ENCODE assay signal across 20 cellular contexts in genomic region chrX:27251369-27251768, GRCh38.
DNase-seq lines count a peak whose midpoint lies in the region; ATAC-seq, FAIRE-seq and TF ChIP-seq lines count a peak whose summit lies in the region.
"Had no signal": no experiment of that assay in that cellular context is flagged by ENCODE, and none has a peak within 500 bp of the region (broad histone marks: within the 10 kb centered on the region; RNA-seq: fewer than 3 reads in every experiment).

No MANE protein-coding gene starts in this region.

- H2AFZ ChIP-seq in GM23338 = no peak overlapping the region

- H3K27me3 ChIP-seq in GM23338 (ENCODE audit: insufficient read depth) (no peaks in the 10 kb centered on the region), endodermal cell (ENCODE audit: control insufficient read depth, insufficient read depth, low read length, poor library complexity, severe bottlenecking) (no peaks in the 10 kb centered on the region)
- H3K27me3 ChIP-seq: BE2C had no signal

- TF ChIP-seq CTCF in D721Med (IDR thresholded peaks at IDR 0.05; ENCODE audit: insufficient read depth, missing control alignments) = no peak
- 0 out of 4 replicates have a peak, but pooled peaks of 1 of the 2 experiments have one; percentile 18 for TF ChIP-seq CTCF in GM23338 (conservative IDR thresholded peaks at IDR 0.05; ENCODE audit: low read depth in 2 of 2)
- TF ChIP-seq CTCF in endodermal cell (conservative IDR thresholded peaks at IDR 0.05) = peak; percentile 29

- no peaks in the 10 kb centered on the region for H3K79me2 ChIP-seq in GM23338 (replicated peaks; ENCODE audit: insufficient read depth)

- intact Hi-C loops in activated naive CD4-positive, alpha-beta T cell treated with anti-CD3 and anti-CD28 coated beads for 36 hours (cut with micrococcal nuclease) = no loop called here

- H3F3A ChIP-seq in GM23338 (replicated peaks; ENCODE audit: low read depth) = no peaks in the 10 kb centered on the region

- H3K27ac Mint-ChIP-seq in GM23338 = no peak overlapping the region
- H3K27ac Mint-ChIP-seq in endodermal cell = no peak overlapping the region
- no peak overlapping the region for H3K27ac Mint-ChIP-seq in activated naive CD4-positive, alpha-beta T cell treated with anti-CD3 and anti-CD28 coated beads for 36 hours
- H3K27ac Mint-ChIP-seq: CD4-positive, alpha-beta memory T cell had no signal

- no peaks in the 10 kb centered on the region for H3K9me2 ChIP-seq in GM23338 (ENCODE audit: insufficient read depth)

- no peaks in the 10 kb centered on the region for H4K20me1 ChIP-seq in GM23338 (replicated peaks; ENCODE audit: insufficient read depth)

- H3K9me3 ChIP-seq in endodermal cell (ENCODE audit: control insufficient read depth, low read length) = no peaks in the 10 kb centered on the region
- H3K9me3 ChIP-seq: A549, BE2C had no signal

- H3K4me1 ChIP-seq in GM23338 (ENCODE audit: insufficient read depth) = no peaks in the 10 kb centered on the region
- H3K4me1 ChIP-seq in endodermal cell (ENCODE audit: control insufficient read depth, insufficient read depth, low read length) = no peaks in the 10 kb centered on the region
- H3K4me1 ChIP-seq: A549, BE2C had no signal

- H3K4me1 Mint-ChIP-seq in GM23338 (no peaks in the 10 kb centered on the region), endodermal cell (no peaks in the 10 kb centered on the region)
- H3K4me1 Mint-ChIP-seq in activated naive CD4-positive, alpha-beta T cell treated with anti-CD3 and anti-CD28 coated beads for 36 hours (ENCODE audit: low read depth) = no peaks in the 10 kb centered on the region
- H3K4me1 Mint-ChIP-seq: CD4-positive, alpha-beta memory T cell had no signal

- no peaks in the 10 kb centered on the region for H3K36me3 ChIP-seq in GM23338 (ENCODE audit: insufficient read depth)
- no peaks in the 10 kb centered on the region for H3K36me3 ChIP-seq in endodermal cell (ENCODE audit: control insufficient read depth, insufficient read depth, low read length)
- H3K36me3 ChIP-seq: BE2C had no signal

- H3K4me3 Mint-ChIP-seq in GM23338 = no peak overlapping the region
- no peak overlapping the region for H3K4me3 Mint-ChIP-seq in endodermal cell
- no peak overlapping the region for H3K4me3 Mint-ChIP-seq in activated naive CD4-positive, alpha-beta T cell treated with anti-CD3 and anti-CD28 coated beads for 36 hours
- H3K4me3 Mint-ChIP-seq: CD4-positive, alpha-beta memory T cell had no signal

- H3K9me3 Mint-ChIP-seq in GM23338 (no peaks in the 10 kb centered on the region), endodermal cell (peaks cover 16% of the 10 kb centered on the region)
- H3K9me3 Mint-ChIP-seq in activated naive CD4-positive, alpha-beta T cell treated with anti-CD3 and anti-CD28 coated beads for 36 hours = no peaks in the 10 kb centered on the region

- FAIRE-seq in D721Med (lab: Jason Lieb, UNC) = peak; percentile 25
- FAIRE-seq: A549, G401.6, GM12891, HTR-8/SVneo had no signal

- no peak overlapping the region for H3K9ac ChIP-seq in endodermal cell (ENCODE audit: extremely low read depth, low read length, poor library complexity, severe bottlenecking)

- H3K36me3 Mint-ChIP-seq in GM23338 (ENCODE audit: low read depth) (no peaks in the 10 kb centered on the region), endodermal cell (ENCODE audit: low read depth) (no peaks in the 10 kb centered on the region)
- H3K36me3 Mint-ChIP-seq in activated naive CD4-positive, alpha-beta T cell treated with anti-CD3 and anti-CD28 coated beads for 36 hours (ENCODE audit: low read depth) = no peaks in the 10 kb centered on the region
- H3K36me3 Mint-ChIP-seq: CD4-positive, alpha-beta memory T cell had no signal

- 75% methylated on average over 2 of the region's 3 CpGs; no CpG with 5 or more reads in 1 of the 2 experiments for WGBS in endodermal cell (ENCODE audit: insufficient coverage in 1 of 2, insufficient read length in 1 of 2), 2 experiments

- H3K27ac ChIP-seq in GM23338 (ENCODE audit: low read depth) (no peak overlapping the region), endodermal cell (ENCODE audit: low read depth, low read length) (no peak overlapping the region)
- H3K27ac ChIP-seq: A549, C4-2B had no signal

- no peak overlapping the region for H3K4me2 ChIP-seq in GM23338
- H3K4me2 ChIP-seq: A549 had no signal

- CTCF ChIA-PET in activated naive CD4-positive, alpha-beta T cell treated with anti-CD3 and anti-CD28 coated beads for 36 hours (lab: Charles Lee) = no interaction called here

- peak; percentile 68 for ATAC-seq in GM23338
- ATAC-seq in GM21367 (IDR thresholded peaks at IDR 0.05; ENCODE audit: unreplicated experiment) = no peak
- ATAC-seq in HG02973 (IDR thresholded peaks at IDR 0.05; ENCODE audit: unreplicated experiment) = no peak
- ATAC-seq: A549 had no signal

- H3K27me3 Mint-ChIP-seq in GM23338 (ENCODE audit: insufficient read depth, low read depth, poor library complexity) = no peaks in the 10 kb centered on the region
- H3K27me3 Mint-ChIP-seq in endodermal cell (ENCODE audit: insufficient read depth) = no peaks in the 10 kb centered on the region
- H3K27me3 Mint-ChIP-seq in activated naive CD4-positive, alpha-beta T cell treated with anti-CD3 and anti-CD28 coated beads for 36 hours (ENCODE audit: low read depth) = no peaks in the 10 kb centered on the region
- H3K27me3 Mint-ChIP-seq: CD4-positive, alpha-beta memory T cell had no signal

- DNase-seq in D721Med (ENCODE audit: insufficient read length, low spot score) = no peak
- DNase-seq in GM23338 (ENCODE audit: low spot score) = peak; percentile 15
- peak; percentile 1 for DNase-seq in NCI-H69 (lab: John Stamatoyannopoulos, UW)
- peak; percentile 44 for DNase-seq in endodermal cell
- DNase-seq in midbrain (lab: John Stamatoyannopoulos, UW) = no peak
- no peak for DNase-seq in activated naive CD4-positive, alpha-beta T cell treated with anti-CD3 and anti-CD28 coated beads for 36 hours
- DNase-seq: BE2C, DMS79 treated with DMSO at 0.1 percent for 48 hours, EL, GOT3, HCEC 1CT, Karpas-422 had no signal

- H3K4me3 ChIP-seq in GM23338 = no peak overlapping the region
- H3K4me3 ChIP-seq in endodermal cell (ENCODE audit: low read length) = no peak overlapping the region
- H3K4me3 ChIP-seq: A549 had no signal

TF ChIP-seq in GM23338, 12 proteins besides CTCF, POLR2A, EP300 and RAD21 (continues in another document):
- TF ChIP-seq EZH2phosphoT487 (IDR thresholded peaks at IDR 0.05; ENCODE audit: unreplicated experiment) (no peak), EZH2 (IDR thresholded peaks at IDR 0.05; ENCODE audit: low read depth, unreplicated experiment) (no peak), POLR2AphosphoS5 (IDR thresholded peaks at IDR 0.05; ENCODE audit: low read depth) (no peak), STAT1 (IDR thresholded peaks at IDR 0.05; ENCODE audit: unreplicated experiment) (no peak), CREB1 (CRISPR knock-in tag; IDR thresholded peaks at IDR 0.05; ENCODE audit: low read depth) (no peak), ZNF114 (CRISPR knock-in tag; IDR thresholded peaks at IDR 0.05) (no peak), REST (IDR thresholded peaks at IDR 0.05; ENCODE audit: unreplicated experiment) (no peak)

Comparison
In these comparisons a context has a peak if more than half of its experiments do, and no peak if none do; other contexts are left out.
1. DNase-seq: peak in GM23338 (single experiment), NCI-H69 (single experiment) and endodermal cell (single experiment); none in D721Med (single experiment), midbrain (single experiment) and activated naive CD4-positive, alpha-beta T cell treated with anti-CD3 and anti-CD28 coated beads for 36 hours (single experiment).